ENCODE assay signal across 42 cellular contexts in the genomic region with DNA sequence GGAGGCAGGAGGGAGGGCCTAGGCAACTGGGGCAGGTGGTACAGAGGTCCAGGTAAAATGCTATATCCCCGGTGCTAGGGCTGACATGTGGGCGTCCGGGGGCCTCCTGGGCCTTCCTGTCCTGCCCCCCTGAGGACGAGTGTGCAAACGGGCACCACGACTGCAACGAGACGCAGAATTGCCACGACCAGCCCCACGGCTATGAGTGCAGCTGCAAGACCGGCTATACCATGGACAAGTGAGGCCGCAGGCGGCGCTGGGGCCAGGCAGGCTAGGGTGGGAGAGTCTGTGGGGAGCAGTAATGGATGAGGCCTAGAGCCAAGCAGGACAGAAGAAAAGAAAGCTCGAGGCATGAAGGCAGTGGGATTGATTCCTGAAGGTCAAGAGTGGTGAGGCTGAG. TPM values are rescaled to one million over a fixed set of nuclear protein-coding genes. Genes with fewer than 3 reads are reported as not detected.
"Had no signal": no experiment of that assay in that cellular context is flagged by ENCODE, and none has a peak within 500 bp of the region (broad histone marks: within the 10 kb centered on the region; RNA-seq: fewer than 3 reads in every experiment).

No MANE protein-coding gene starts in this region.

- H3K4me3 ChIP-seq: ascending aorta, breast epithelium, cardiac muscle cell, colonic mucosa, dorsolateral prefrontal cortex, esophagus squamous epithelium, gastroesophageal sphincter had no signal

- H3K27me3 Mint-ChIP-seq: activated CD4-positive, alpha-beta memory T cell treated with anti-CD3 and anti-CD28 coated beads for 36 hours; activated CD4-positive, alpha-beta T cell treated with anti-CD3 and anti-CD28 coated beads for 36 hours; activated CD4-positive, alpha-beta T cell treated with anti-CD3 and anti-CD28 coated beads, Interleukin-2, amount 10 ng/mL, durations not matched to agents 24 days and 14 days; activated CD8-positive, alpha-beta memory T cell treated with anti-CD3 and anti-CD28 coated beads, Interleukin-2, amount 10 ng/mL, durations not matched to agents 7 days and 5 days; activated naive CD8-positive, alpha-beta T cell treated with anti-CD3 and anti-CD28 coated beads, Interleukin-2, amount 10 ng/mL, durations not matched to agents 7 days and 5 days; brain; dendritic cell treated with granulocyte-macrophage colony-stimulating factor and Interleukin-4, amounts not matched to agents 40 ng/mL and 50 ng/mL, for 4 days; effector memory CD8-positive, alpha-beta T cell; T-helper 17 cell had no signal

- H3K9me3 Mint-ChIP-seq: brain; effector memory CD8-positive, alpha-beta T cell had no signal

- H3K4me1 ChIP-seq: ascending aorta, breast epithelium, colonic mucosa had no signal

- H3K4me1 Mint-ChIP-seq: activated CD4-positive, alpha-beta T cell treated with anti-CD3 and anti-CD28 coated beads for 36 hours; activated CD4-positive, alpha-beta T cell treated with anti-CD3 and anti-CD28 coated beads, Interleukin-2, amount 10 ng/mL, durations not matched to agents 24 days and 14 days; activated CD8-positive, alpha-beta memory T cell treated with anti-CD3 and anti-CD28 coated beads, Interleukin-2, amount 10 ng/mL, durations not matched to agents 7 days and 5 days; activated naive CD4-positive, alpha-beta T cell treated with anti-CD3 and anti-CD28 coated beads, Interleukin-2, amount 10 ng/mL, durations not matched to agents 7 days and 5 days; activated naive CD8-positive, alpha-beta T cell treated with anti-CD3 and anti-CD28 coated beads, Interleukin-2, amount 10 ng/mL, durations not matched to agents 7 days and 5 days; T-helper 17 cell had no signal

- H3K4me3 Mint-ChIP-seq: activated CD4-positive, alpha-beta memory T cell treated with anti-CD3 and anti-CD28 coated beads for 36 hours; activated CD4-positive, alpha-beta T cell treated with anti-CD3 and anti-CD28 coated beads for 36 hours; activated CD4-positive, alpha-beta T cell treated with anti-CD3 and anti-CD28 coated beads, Interleukin-2, amount 10 ng/mL, durations not matched to agents 24 days and 14 days; activated CD8-positive, alpha-beta memory T cell treated with anti-CD3 and anti-CD28 coated beads, Interleukin-2, amount 10 ng/mL, durations not matched to agents 7 days and 5 days; activated CD8-positive, alpha-beta T cell treated with anti-CD3 and anti-CD28 coated beads, Interleukin-2, amount 10 ng/mL, durations not matched to agents 7 days and 5 days; activated naive CD4-positive, alpha-beta T cell treated with anti-CD3 and anti-CD28 coated beads, Interleukin-2, amount 10 ng/mL, durations not matched to agents 7 days and 5 days; activated naive CD8-positive, alpha-beta T cell treated with anti-CD3 and anti-CD28 coated beads, Interleukin-2, amount 10 ng/mL, durations not matched to agents 7 days and 5 days; activated T-helper 1 cell treated with anti-CD3 and anti-CD28 coated beads, Interleukin-12 subunit alpha, Interleukin-12 subunit beta, Interleukin-2, Interleukin-4 antibody, amounts not matched to agents 30 ng/mL and 10 ng/mL and 1 ng/mL, durations not matched to agents 14 hours and 24 hours and 36 hours; brain; dendritic cell treated with granulocyte-macrophage colony-stimulating factor and Interleukin-4, amounts not matched to agents 40 ng/mL and 50 ng/mL, for 4 days; effector memory CD8-positive, alpha-beta T cell; T-helper 17 cell; T-helper 2 cell treated with Interferon-gamma antibody and Interleukin-4, amounts not matched to agents 5 μg/mL and 100 μg/mL, for 36 hours had no signal

- H3K9me3 ChIP-seq: ascending aorta, colonic mucosa, esophagus squamous epithelium, gastroesophageal sphincter had no signal

- DNase-seq: activated CD4-positive, alpha-beta memory T cell treated with anti-CD3 and anti-CD28 coated beads for 36 hours; activated CD4-positive, alpha-beta T cell treated with anti-CD3 and anti-CD28 coated beads for 36 hours; activated CD4-positive, alpha-beta T cell treated with anti-CD3 and anti-CD28 coated beads, Interleukin-2, amount 10 ng/mL, durations not matched to agents 24 days and 14 days; activated CD4-positive, CD25-positive, alpha-beta regulatory T cell; activated CD4-positive, CD25-positive, alpha-beta regulatory T cell treated with anti-CD3 and anti-CD28 coated beads, Interleukin-2, amount 50 U/mL, for 72 hours; activated CD8-positive, alpha-beta memory T cell treated with anti-CD3 and anti-CD28 coated beads, Interleukin-2, amount 10 ng/mL, durations not matched to agents 7 days and 5 days; activated CD8-positive, alpha-beta memory T cell treated with anti-CD3 and anti-CD28 coated beads, Interleukin-2, amount 50 U/mL, for 4 hours; activated CD8-positive, alpha-beta T cell treated with anti-CD3 and anti-CD28 coated beads, Interleukin-2, amount 10 ng/mL, durations not matched to agents 7 days and 5 days; activated gamma-delta T cell; activated naive CD4-positive, alpha-beta T cell; activated naive CD4-positive, alpha-beta T cell treated with anti-CD3 and anti-CD28 coated beads, Interleukin-2, amount 10 ng/mL, durations not matched to agents 7 days and 5 days; activated naive CD8-positive, alpha-beta T cell treated with anti-CD3 and anti-CD28 coated beads, Interleukin-2, amount 10 ng/mL, durations not matched to agents 7 days and 5 days; activated T-cell treated with anti-CD3 and anti-CD28 coated beads, Interleukin-2, amount 50 U/mL, for 1 hour; activated T-cell treated with anti-CD3 and anti-CD28 coated beads, Interleukin-2, amount 50 U/mL, for 48 hours; central memory CD4-positive, alpha-beta T cell; cerebellar nuclear complex; colonic mucosa; dorsolateral prefrontal cortex; effector CD4-positive, alpha-beta T cell; effector memory CD8-positive, alpha-beta T cell; esophagus squamous epithelium; foreskin melanocyte; head of caudate nucleus; T-helper 1 cell; T-helper 17 cell; T1000; WERI-Rb-1 had no signal

- H3K27ac ChIP-seq: ascending aorta, breast epithelium, cardiac muscle cell, colonic mucosa, dorsolateral prefrontal cortex, epithelial cell of prostate, esophagus squamous epithelium, gastroesophageal sphincter, WERI-Rb-1 had no signal

- H3K27ac Mint-ChIP-seq: activated CD4-positive, alpha-beta memory T cell treated with anti-CD3 and anti-CD28 coated beads for 36 hours; activated CD4-positive, alpha-beta T cell treated with anti-CD3 and anti-CD28 coated beads for 36 hours; activated CD4-positive, alpha-beta T cell treated with anti-CD3 and anti-CD28 coated beads, Interleukin-2, amount 10 ng/mL, durations not matched to agents 24 days and 14 days; activated CD8-positive, alpha-beta memory T cell treated with anti-CD3 and anti-CD28 coated beads, Interleukin-2, amount 10 ng/mL, durations not matched to agents 7 days and 5 days; activated CD8-positive, alpha-beta T cell treated with anti-CD3 and anti-CD28 coated beads, Interleukin-2, amount 10 ng/mL, durations not matched to agents 7 days and 5 days; activated naive CD4-positive, alpha-beta T cell treated with anti-CD3 and anti-CD28 coated beads, Interleukin-2, amount 10 ng/mL, durations not matched to agents 7 days and 5 days; activated naive CD8-positive, alpha-beta T cell treated with anti-CD3 and anti-CD28 coated beads, Interleukin-2, amount 10 ng/mL, durations not matched to agents 7 days and 5 days; activated T-helper 1 cell treated with anti-CD3 and anti-CD28 coated beads, Interleukin-12 subunit alpha, Interleukin-12 subunit beta, Interleukin-2, Interleukin-4 antibody, amounts not matched to agents 30 ng/mL and 10 ng/mL and 1 ng/mL, durations not matched to agents 14 hours and 24 hours and 36 hours; effector memory CD8-positive, alpha-beta T cell; T-helper 17 cell; T-helper 2 cell treated with Interferon-gamma antibody and Interleukin-4, amounts not matched to agents 5 μg/mL and 100 μg/mL, for 36 hours had no signal

- H3K36me3 ChIP-seq: breast epithelium, cardiac muscle cell, colonic mucosa had no signal

- H3K27me3 ChIP-seq: ascending aorta, breast epithelium, cardiac muscle cell, colonic mucosa, dorsolateral prefrontal cortex, esophagus squamous epithelium, gastroesophageal sphincter had no signal

- ATAC-seq: activated CD4-positive, alpha-beta T cell treated with anti-CD3 and anti-CD28 coated beads for 36 hours; activated CD8-positive, alpha-beta memory T cell treated with anti-CD3 and anti-CD28 coated beads, Interleukin-2, amount 10 ng/mL, durations not matched to agents 7 days and 5 days; activated CD8-positive, alpha-beta T cell treated with anti-CD3 and anti-CD28 coated beads, Interleukin-2, amount 10 ng/mL, durations not matched to agents 7 days and 5 days; activated naive CD4-positive, alpha-beta T cell treated with anti-CD3 and anti-CD28 coated beads, Interleukin-2, amount 50 U/mL, for 72 hours; effector memory CD8-positive, alpha-beta T cell; gastroesophageal sphincter; T-helper 17 cell had no signal

RNA-seq across cellular contexts. Expression of gene CNFN, which starts 21.3 kb away (rescaled TPM):
- total RNA-seq: activated CD4-positive, alpha-beta memory T cell treated with anti-CD3 and anti-CD28 coated beads for 36 hours; activated CD4-positive, alpha-beta T cell treated with anti-CD3 and anti-CD28 coated beads for 36 hours; activated CD4-positive, alpha-beta T cell treated with anti-CD3 and anti-CD28 coated beads, Interleukin-2, amount 10 ng/mL, durations not matched to agents 24 days and 14 days; activated CD8-positive, alpha-beta memory T cell treated with anti-CD3 and anti-CD28 coated beads for 36 hours; activated CD8-positive, alpha-beta memory T cell treated with anti-CD3 and anti-CD28 coated beads, Interleukin-2, amount 10 ng/mL, durations not matched to agents 7 days and 5 days; activated CD8-positive, alpha-beta T cell treated with anti-CD3 and anti-CD28 coated beads, Interleukin-2, amount 10 ng/mL, durations not matched to agents 7 days and 5 days; activated naive CD4-positive, alpha-beta T cell treated with anti-CD3 and anti-CD28 coated beads, Interleukin-2, amount 50 U/mL, for 72 hours; activated naive CD8-positive, alpha-beta T cell treated with anti-CD3 and anti-CD28 coated beads, Interleukin-2, amount 10 ng/mL, durations not matched to agents 7 days and 5 days; activated T-helper 1 cell treated with anti-CD3 and anti-CD28 coated beads, Interleukin-12 subunit alpha, Interleukin-12 subunit beta, Interleukin-2, Interleukin-4 antibody, amounts not matched to agents 30 ng/mL and 10 ng/mL and 1 ng/mL, durations not matched to agents 14 hours and 24 hours and 36 hours; ascending aorta; fibroblast of lung; fibroblast of villous mesenchyme; glomerular endothelial cell; T-helper 17 cell had no signal
- polyA plus RNA-seq: fibroblast of lung had no signal

RNA-seq across cellular contexts. Expression of gene TMEM145, which starts 55.7 kb away (rescaled TPM):
- total RNA-seq: ascending aorta, endothelial cell of umbilical vein, esophagus squamous epithelium, fibroblast of villous mesenchyme, glomerular endothelial cell, T-helper 17 cell had no signal
- polyA plus RNA-seq: endothelial cell of umbilical vein had no signal
